16 cellular contexts compared by ENCODE assay signal in genomic region chr4:39910064-39910463, GRCh38.
"Had no signal": no experiment of that assay in that cellular context is flagged by ENCODE, and none has a peak within 500 bp of the region (broad histone marks: within the 10 kb centered on the region; RNA-seq: fewer than 3 reads in every experiment).

No MANE protein-coding gene starts in this region.

- H3K9ac ChIP-seq: parathyroid adenoma had no signal

- H3K4me1 ChIP-seq: colonic mucosa, parathyroid adenoma, prostate gland, sigmoid colon, uterus had no signal

- H3K36me3 ChIP-seq: colonic mucosa, prostate gland, uterus had no signal

- H3K27me3 ChIP-seq: colonic mucosa, hepatocyte, sigmoid colon, uterus had no signal

- FAIRE-seq: endothelial cell of umbilical vein had no signal

- H3K9me3 ChIP-seq: colonic mucosa, prostate gland, sigmoid colon, uterus had no signal

- H2AFZ ChIP-seq: hepatocyte, parathyroid adenoma had no signal

- H3K27ac ChIP-seq: colonic mucosa, hepatocyte, parathyroid adenoma, prostate gland, sigmoid colon, skin epidermis, uterus had no signal

- H3K79me2 ChIP-seq: parathyroid adenoma had no signal

- DNase-seq: colonic mucosa; dermis blood vessel endothelial cell; foreskin melanocyte; mesendoderm; naive B cell; occipital lobe; retina; sigmoid colon; stimulated activated CD4-positive, alpha-beta T cell treated with anti-CD3 and anti-CD28 coated beads, Interleukin-2, amount 100 ng/mL, for 48 hours; stimulated activated naive CD4-positive, alpha-beta T cell treated with Interleukin-2 at 50 U/mL for 16 hours; uterus had no signal

- H3K4me3 ChIP-seq: colonic mucosa, hepatocyte, prostate gland, sigmoid colon, skin epidermis, uterus had no signal

- H3K4me2 ChIP-seq: hepatocyte had no signal
